11 cellular contexts compared by ENCODE assay signal in genomic region chr12:92065664-92066063, GRCh38.
DNase-seq lines count a peak whose midpoint lies in the region; ATAC-seq, FAIRE-seq and TF ChIP-seq lines count a peak whose summit lies in the region.
"Had no signal": no experiment of that assay in that cellular context is flagged by ENCODE, and none has a peak within 500 bp of the region (broad histone marks: within the 10 kb centered on the region; RNA-seq: fewer than 3 reads in every experiment).

No MANE protein-coding gene starts in this region.

- no peaks in the 10 kb centered on the region for H3K36me3 ChIP-seq in hepatocyte (replicated peaks; ENCODE audit: insufficient read depth, low read depth)
- H3K36me3 ChIP-seq in brain microvascular endothelial cell (replicated peaks), result no peaks in the 10 kb centered on the region
- H3K36me3 ChIP-seq in testis (ENCODE audit: low read depth, missing control alignments), result no peaks in the 10 kb centered on the region
- H3K36me3 ChIP-seq: BLaER1 treated with 17β-estradiol and CSF1 and Interleukin-3, amounts not matched to agents 10 nM and 100 nM had no signal

- intact Hi-C loops in testis (cut with DNase I; ENCODE audit: low total_unique reads), result no loop called here

- ATAC-seq in A549, result no peak
- peak; percentile 32 for ATAC-seq in GM18858 (IDR thresholded peaks at IDR 0.05; ENCODE audit: unreplicated experiment)
- ATAC-seq in HG03442 (IDR thresholded peaks at IDR 0.05; ENCODE audit: unreplicated experiment), result peak; percentile 32
- ATAC-seq: left cardiac atrium had no signal

- WGBS in A549 (ENCODE audit: missing lambda C conversion rate), result 41% methylated on average over 2 of the region's 2 CpGs
- 83% methylated on average over 2 of the region's 2 CpGs for WGBS in hepatocyte (ENCODE audit: low lambda C conversion rate, missing lambda C conversion rate)
- WGBS in testis, 2 donors, result 73 to 75% methylated on average over 2 of the region's 2 CpGs

- CTCF ChIA-PET in A549 (lab: Yijun Ruan, JAX), result interaction anchor here (1.2 kb wide), 1 partner anchor 40 kb away, joined by 3 read pairs; no protein-coding TSS in a partner anchor

- TF ChIP-seq RAD21 in A549 (conservative IDR thresholded peaks at IDR 0.05 in 1 of 2, IDR thresholded peaks at IDR 0.05 in 1 of 2), result no peak

- POLR2A ChIA-PET in A549 (lab: Yijun Ruan, JAX), result no interaction called here

- H4K20me1 ChIP-seq in hepatocyte (ENCODE audit: insufficient read depth, poor library complexity, severe bottlenecking), result no peaks in the 10 kb centered on the region
- H4K20me1 ChIP-seq: BLaER1 treated with 17β-estradiol and CSF1 and Interleukin-3, amounts not matched to agents 10 nM and 100 nM had no signal

- H3K27ac ChIP-seq in A549 (peak overlapping the region; percentile 73 to 82), hepatocyte (peak overlapping the region; percentile 2), brain microvascular endothelial cell (no peak overlapping the region), testis (no peak overlapping the region)
- H3K27ac ChIP-seq: BLaER1 treated with 17β-estradiol and CSF1 and Interleukin-3, amounts not matched to agents 10 nM and 100 nM had no signal

- TF ChIP-seq CTCF in A549 (IDR thresholded peaks at IDR 0.05) (no peak), hepatocyte (IDR thresholded peaks at IDR 0.05; ENCODE audit: poor library complexity) (no peak), brain microvascular endothelial cell (IDR thresholded peaks at IDR 0.05; ENCODE audit: low read depth, low read length, missing control alignments) (no peak), testis (IDR thresholded peaks at IDR 0.05) (no peak)

- no peak for TF ChIP-seq POLR2A in A549 (IDR thresholded peaks at IDR 0.05; ENCODE audit: low read length)
- no peak for TF ChIP-seq POLR2A in testis (IDR thresholded peaks at IDR 0.05)

- peak; percentile 73 for FAIRE-seq in A549 (lab: Jason Lieb, UNC)
- FAIRE-seq: frontal cortex had no signal

- H3K9me3 ChIP-seq in A549 (no peaks in the 10 kb centered on the region), hepatocyte (ENCODE audit: low read depth) (no peaks in the 10 kb centered on the region), testis (no peaks in the 10 kb centered on the region)

- no peaks in the 10 kb centered on the region for H3K79me2 ChIP-seq in hepatocyte

- peak overlapping the region; percentile 20; the same call in 1 of the 3 replicates for H3K4me3 ChIP-seq in A549
- H3K4me3 ChIP-seq in hepatocyte, result no peak overlapping the region
- no peak overlapping the region for H3K4me3 ChIP-seq in brain microvascular endothelial cell (ENCODE audit: low read depth, low read length)
- no peak overlapping the region for H3K4me3 ChIP-seq in testis
- H3K4me3 ChIP-seq: BLaER1 treated with 17β-estradiol and CSF1 and Interleukin-3, amounts not matched to agents 10 nM and 100 nM had no signal

- H3K9me2 ChIP-seq in hepatocyte (replicated peaks; ENCODE audit: insufficient read depth), result no peaks in the 10 kb centered on the region

- H3K27me3 ChIP-seq in hepatocyte (no peaks in the 10 kb centered on the region), brain microvascular endothelial cell (replicated peaks) (no peaks in the 10 kb centered on the region), testis (no peaks in the 10 kb centered on the region)
- H3K27me3 ChIP-seq: BLaER1 treated with 17β-estradiol and CSF1 and Interleukin-3, amounts not matched to agents 10 nM and 100 nM had no signal

- DNase-seq in A549 (ENCODE audit: low read depth in 1 of 2, low spot score in 1 of 2) (no peak), hepatocyte (ENCODE audit: low spot score) (no peak), NCI-H1694 (lab: John Stamatoyannopoulos, UW) (no peak), medulla oblongata (ENCODE audit: extremely low spot score) (no peak), brain microvascular endothelial cell (no peak), testis (no peak)
- DNase-seq: left cardiac atrium had no signal

- H3K4me2 ChIP-seq in A549 (peak overlapping the region; percentile 77), hepatocyte (no peak overlapping the region)

- H3K4me1 ChIP-seq in A549 (peaks cover 69% of the 10 kb centered on the region), hepatocyte (ENCODE audit: insufficient read depth) (peaks cover 25% of the 10 kb centered on the region), testis (peaks cover 13% of the 10 kb centered on the region)

- in situ Hi-C loops in brain microvascular endothelial cell (cut with HindIII; ENCODE audit: low pct_ligation_motif_present, low sequenced_read_pairs), result no loop called here

- no peak for TF ChIP-seq EP300 in A549 (IDR thresholded peaks at IDR 0.05)

- no peak overlapping the region for H2AFZ ChIP-seq in hepatocyte

TF ChIP-seq in A549, 52 proteins besides CTCF, POLR2A, EP300 and RAD21:
- TF ChIP-seq EHMT2 (IDR thresholded peaks at IDR 0.05; ENCODE audit: low read depth), result no peak
- no peak for TF ChIP-seq CHD4 (IDR thresholded peaks at IDR 0.05; ENCODE audit: borderline replicate concordance)
- TF ChIP-seq PBX3 (IDR thresholded peaks at IDR 0.05), result no peak
- no peak for TF ChIP-seq RCOR1 (IDR thresholded peaks at IDR 0.05; ENCODE audit: low read depth, low read length)
- no peak for TF ChIP-seq MAX (IDR thresholded peaks at IDR 0.05)
- no peak for TF ChIP-seq MYC (IDR thresholded peaks at IDR 0.05; ENCODE audit: borderline replicate concordance, low read length)
- no peak for TF ChIP-seq ZC3H11A (IDR thresholded peaks at IDR 0.05)
- no peak for TF ChIP-seq FOXS1 (CRISPR knock-in tag; IDR thresholded peaks at IDR 0.05)
- no peak for TF ChIP-seq CHD2 (IDR thresholded peaks at IDR 0.05; ENCODE audit: low read length, partially characterized antibody)
- no peak for TF ChIP-seq NFE2L2 (conservative IDR thresholded peaks at IDR 0.05; ENCODE audit: low read length)
- no peak for TF ChIP-seq FOSL2 (IDR thresholded peaks at IDR 0.05)
- no peak for TF ChIP-seq FOSL2 (CRISPR knock-in tag; IDR thresholded peaks at IDR 0.05)
- no peak for TF ChIP-seq JUNB (IDR thresholded peaks at IDR 0.05)
- TF ChIP-seq HMGXB4 (CRISPR knock-in tag; IDR thresholded peaks at IDR 0.05; ENCODE audit: borderline replicate concordance), result no peak
- TF ChIP-seq NPAS2 (CRISPR knock-in tag; IDR thresholded peaks at IDR 0.05; ENCODE audit: borderline replicate concordance), result no peak
- TF ChIP-seq HES2 (IDR thresholded peaks at IDR 0.05), result no peak

Comparison
In these comparisons a context has a peak if more than half of its experiments do, and no peak if none do; other contexts are left out.
1. ATAC-seq: peak in GM18858 (single experiment) and HG03442 (single experiment); none in A549 (0 of 2).
2. H3K27ac ChIP-seq: peak in A549 (2 of 2) and hepatocyte (single experiment); none in brain microvascular endothelial cell (single experiment) and testis (0 of 2).